Comparison of ENCODE assay signal across 8 cellular contexts in the genomic region with DNA sequence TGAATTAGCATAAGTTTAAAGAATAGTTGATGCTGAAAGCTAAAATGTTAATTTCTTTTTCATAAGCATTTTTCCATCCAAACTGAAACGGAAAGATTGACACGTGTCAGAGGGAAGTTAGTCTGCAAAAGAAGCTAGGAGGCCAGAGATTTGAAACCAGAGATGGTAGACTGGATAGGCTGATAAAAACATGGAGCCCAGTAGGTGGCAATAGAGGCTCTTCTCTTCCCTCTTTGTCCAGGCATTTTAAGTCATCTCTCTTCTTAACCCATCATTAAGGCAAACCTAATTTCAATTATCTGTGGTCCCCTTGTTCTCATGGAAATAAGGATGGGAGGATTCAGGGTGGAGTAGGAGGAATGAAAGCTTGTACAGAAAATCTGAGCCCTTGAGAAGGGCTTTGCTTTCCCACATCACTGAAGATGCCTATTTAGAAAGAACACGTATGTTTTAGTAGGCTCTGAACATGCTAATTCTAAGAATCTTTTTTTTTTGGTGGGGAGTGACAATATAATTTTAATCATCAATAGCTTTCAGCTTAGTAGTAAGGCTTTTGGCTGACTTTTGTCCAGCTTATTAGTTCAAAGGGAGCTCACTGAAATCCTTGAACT.
DNase-seq lines count a peak whose midpoint lies in the region; ATAC-seq, FAIRE-seq and TF ChIP-seq lines count a peak whose summit lies in the region.

No MANE protein-coding gene starts in this region.

- H3K18ac ChIP-seq in H1 (ENCODE audit: extremely low read depth, low read length): no peak overlapping the region

- H3K4me2 ChIP-seq in OCI-LY1 (ENCODE audit: low read length): no peak overlapping the region
- H3K4me2 ChIP-seq in H1 (ENCODE audit: insufficient read depth in 1 of 2, low read depth in 2 of 2, low read length in 2 of 2): no peak overlapping the region

- no peaks in the 10 kb centered on the region for H3F3A ChIP-seq in OCI-LY1 (ENCODE audit: insufficient read depth, low read length)

- no peaks in the 10 kb centered on the region for H3K9me3 Mint-ChIP-seq in Calu3 (ENCODE audit: low read depth, unreplicated experiment)
- H3K9me3 Mint-ChIP-seq in nephron: no peaks in the 10 kb centered on the region
- no peaks in the 10 kb centered on the region for H3K9me3 Mint-ChIP-seq in activated CD8-positive, alpha-beta T cell treated with anti-CD3 and anti-CD28 coated beads, Interleukin-2, amount 10 ng/mL, durations not matched to agents 7 days and 5 days (ENCODE audit: insufficient read depth)

- H3K36me3 ChIP-seq in OCI-LY1 (ENCODE audit: insufficient read depth, low read length) (no peaks in the 10 kb centered on the region), H1 (ENCODE audit: control insufficient read depth in 2 of 4, insufficient read depth in 4 of 4, low read length in 3 of 4) (no peaks in the 10 kb centered on the region)

- H3K27me3 Mint-ChIP-seq in Calu3 (ENCODE audit: unreplicated experiment) (peaks cover 23% of the 10 kb centered on the region), nephron (ENCODE audit: low read depth) (peaks cover 6% of the 10 kb centered on the region)
- peaks cover 4% of the 10 kb centered on the region for H3K27me3 Mint-ChIP-seq in activated CD8-positive, alpha-beta T cell treated with anti-CD3 and anti-CD28 coated beads, Interleukin-2, amount 10 ng/mL, durations not matched to agents 7 days and 5 days (ENCODE audit: low read depth)

- H3K79me2 ChIP-seq in OCI-LY1 (ENCODE audit: insufficient read depth, low read length): no peaks in the 10 kb centered on the region
- H3K79me2 ChIP-seq in H1 (ENCODE audit: control insufficient read depth in 1 of 2, insufficient read depth in 2 of 2, low read length in 2 of 2): no peaks in the 10 kb centered on the region

- H3K9me3 ChIP-seq in OCI-LY1 (ENCODE audit: low read length): no peaks in the 10 kb centered on the region
- H3K9me3 ChIP-seq in H1 (ENCODE audit: insufficient read depth in 2 of 2, low read depth in 1 of 2, low read length in 1 of 2): no peaks in the 10 kb centered on the region

- H3K36me3 Mint-ChIP-seq in Calu3 (ENCODE audit: insufficient read depth, unreplicated experiment) (no peaks in the 10 kb centered on the region), nephron (ENCODE audit: low read depth) (no peaks in the 10 kb centered on the region)
- no peaks in the 10 kb centered on the region for H3K36me3 Mint-ChIP-seq in activated CD8-positive, alpha-beta T cell treated with anti-CD3 and anti-CD28 coated beads, Interleukin-2, amount 10 ng/mL, durations not matched to agents 7 days and 5 days (ENCODE audit: low read depth)

- no peaks in the 10 kb centered on the region for H3K79me1 ChIP-seq in H1 (ENCODE audit: low read depth, low read length)

- H3K4me3 ChIP-seq in OCI-LY1 (ENCODE audit: low read depth, low read length, poor library complexity, severe bottlenecking) (no peak overlapping the region), H1 (ENCODE audit: extremely low read depth in 1 of 4, insufficient read depth in 2 of 4, low read depth in 3 of 4, low read length in 4 of 4) (no peak overlapping the region)

- H3K4me3 Mint-ChIP-seq in Calu3 (ENCODE audit: low read depth, unreplicated experiment) (no peak overlapping the region), nephron (no peak overlapping the region)
- H3K4me3 Mint-ChIP-seq in activated CD8-positive, alpha-beta T cell treated with anti-CD3 and anti-CD28 coated beads, Interleukin-2, amount 10 ng/mL, durations not matched to agents 7 days and 5 days: no peak overlapping the region

- POLR2A ChIA-PET in H1 (lab: Charles Lee; ENCODE audit: partially characterized antibody): no interaction called here
- POLR2A ChIA-PET in activated CD8-positive, alpha-beta T cell treated with anti-CD3 and anti-CD28 coated beads, Interleukin-2, amount 10 ng/mL, durations not matched to agents 7 days and 5 days (lab: Charles Lee): no interaction called here

- H2AK5ac ChIP-seq in H1 (ENCODE audit: low read depth, low read length): no peak overlapping the region

- FAIRE-seq in HTR-8/SVneo (lab: Jason Lieb, UNC): no peak
- peak; percentile 74 for FAIRE-seq in H1 (lab: Jason Lieb, UNC)

- H2BK120ac ChIP-seq in H1 (replicated peaks; ENCODE audit: low read depth, low read length): no peak overlapping the region

- no peak for TF ChIP-seq EP300 in H1 (IDR thresholded peaks at IDR 0.05; ENCODE audit: borderline replicate concordance in 1 of 2, low read depth in 2 of 2, low read length in 2 of 2)

- no peak for TF ChIP-seq POLR2A in H1 (IDR thresholded peaks at IDR 0.05; ENCODE audit: control extremely low read depth in 1 of 2, low read depth in 2 of 2, low read length in 2 of 2)

- no peak overlapping the region for H2BK12ac ChIP-seq in H1 (ENCODE audit: low read depth, low read length)

- H3K56ac ChIP-seq in H1 (replicated peaks; ENCODE audit: insufficient read length, low read depth, low read length): no peak overlapping the region

- intact Hi-C loops in Calu3 (cut with micrococcal nuclease; ENCODE audit: unreplicated experiment): loop anchor here (1.0 to 10.0 kb wide), 2 partner anchors 219 to 509 kb away; no protein-coding TSS in a partner anchor

- no peak overlapping the region for H4K91ac ChIP-seq in H1 (replicated peaks; ENCODE audit: insufficient read length, low read length)

- H3K23me2 ChIP-seq in H1 (ENCODE audit: low read depth, low read length): no peaks in the 10 kb centered on the region

- TF ChIP-seq CTCF in Calu3 (IDR thresholded peaks at IDR 0.05; ENCODE audit: unreplicated experiment) (peak; percentile 62), OCI-LY1 (IDR thresholded peaks at IDR 0.05; ENCODE audit: low read length) (peak; percentile 58), H1 (IDR thresholded peaks at IDR 0.05; ENCODE audit: control extremely low read depth in 1 of 3, insufficient read depth in 1 of 3, low read depth in 1 of 3, low read length in 3 of 3) (peak in 2 of 3 experiments; percentile 71 to 77; a peak in 3 of 4 replicates), nephron (IDR thresholded peaks at IDR 0.05; ENCODE audit: unreplicated experiment in 3 of 3) (peak; percentile 65 to 80 (median 66))

- H4K5ac ChIP-seq in H1 (ENCODE audit: insufficient read length, low read depth, low read length): no peak overlapping the region

- H3K4me1 ChIP-seq in OCI-LY1 (ENCODE audit: insufficient read depth, low read length, severe bottlenecking): no peaks in the 10 kb centered on the region
- H3K4me1 ChIP-seq in H1 (replicated peaks in 1 of 4; ENCODE audit: control insufficient read depth in 3 of 4, insufficient read depth in 4 of 4, low read length in 3 of 4): no peaks in the 10 kb centered on the region

- H4K20me1 ChIP-seq in OCI-LY1 (ENCODE audit: insufficient read depth, low read length) (no peaks in the 10 kb centered on the region), H1 (replicated peaks in 1 of 2; ENCODE audit: control insufficient read depth in 1 of 2, insufficient read depth in 2 of 2, low read length in 2 of 2) (no peaks in the 10 kb centered on the region)

- H4K8ac ChIP-seq in H1 (ENCODE audit: extremely low read depth, insufficient read depth, low read length): no peak overlapping the region

- CTCF ChIA-PET in Calu3 (lab: Charles Lee): interaction anchor here (0.6 to 2.4 kb wide), 8 partner anchors 13 to 1172 kb away, joined by 3 to 12 read pairs (median 4); no protein-coding TSS in a partner anchor
- CTCF ChIA-PET in H1 (lab: Charles Lee; ENCODE audit: partially characterized antibody): interaction anchor here (0.8 to 10.7 kb wide), 47 partner anchors 8 to 798 kb away, joined by 3 to 221 read pairs (median 5); no protein-coding TSS in a partner anchor
- CTCF ChIA-PET in activated CD8-positive, alpha-beta T cell treated with anti-CD3 and anti-CD28 coated beads, Interleukin-2, amount 10 ng/mL, durations not matched to agents 7 days and 5 days (lab: Charles Lee): no interaction called here

- no peaks in the 10 kb centered on the region for H3K27me3 ChIP-seq in OCI-LY1 (ENCODE audit: insufficient read depth, low read length)
- H3K27me3 ChIP-seq in H1 (replicated peaks in 1 of 4; ENCODE audit: control insufficient read depth in 3 of 4, extremely low read depth in 1 of 4, insufficient read depth in 3 of 4, low read length in 3 of 4): no peaks in the 10 kb centered on the region

- no peak overlapping the region for H3K23ac ChIP-seq in H1 (ENCODE audit: insufficient read length)

- no peak overlapping the region for H3K27ac ChIP-seq in OCI-LY1 (ENCODE audit: low read depth, low read length, poor library complexity, severe bottlenecking)
- no peak overlapping the region for H3K27ac ChIP-seq in H1 (ENCODE audit: low read depth, low read length)

- H3K9me2 ChIP-seq in OCI-LY1 (ENCODE audit: low read depth, low read length): no peaks in the 10 kb centered on the region

- H2BK15ac ChIP-seq in H1 (ENCODE audit: low read length): no peak overlapping the region

- H2BK20ac ChIP-seq in H1 (ENCODE audit: low read length): no peak overlapping the region

- ATAC-seq in GM18517 (IDR thresholded peaks at IDR 0.05; ENCODE audit: unreplicated experiment): no peak
- ATAC-seq in activated CD8-positive, alpha-beta T cell treated with anti-CD3 and anti-CD28 coated beads, Interleukin-2, amount 10 ng/mL, durations not matched to agents 7 days and 5 days: no peak

- H2AFZ ChIP-seq in OCI-LY1 (ENCODE audit: low read length) (no peak overlapping the region), H1 (ENCODE audit: low read length) (no peak overlapping the region)

- H3K27ac Mint-ChIP-seq in Calu3 (ENCODE audit: unreplicated experiment) (no peak overlapping the region), nephron (peak overlapping the region in 2 of 3 experiments; percentile 51 to 53)
- no peak overlapping the region for H3K27ac Mint-ChIP-seq in activated CD8-positive, alpha-beta T cell treated with anti-CD3 and anti-CD28 coated beads, Interleukin-2, amount 10 ng/mL, durations not matched to agents 7 days and 5 days

- no peak overlapping the region for H2BK5ac ChIP-seq in H1 (ENCODE audit: low read depth, low read length)

- BruUV-seq in Calu3 (replicated peaks; lab: Mats Ljungman, UMichigan): no TSS peak

- H3K9ac ChIP-seq in OCI-LY1 (ENCODE audit: low read length) (no peak overlapping the region), H1 (replicated peaks in 1 of 4; ENCODE audit: extremely low read depth in 1 of 4, low read depth in 3 of 4, low read length in 3 of 4) (no peak overlapping the region)

- H3K4me1 Mint-ChIP-seq in Calu3 (ENCODE audit: low read depth, unreplicated experiment): no peaks in the 10 kb centered on the region
- H3K4me1 Mint-ChIP-seq in nephron: peaks cover 37% of the 10 kb centered on the region
- no peaks in the 10 kb centered on the region for H3K4me1 Mint-ChIP-seq in activated CD8-positive, alpha-beta T cell treated with anti-CD3 and anti-CD28 coated beads, Interleukin-2, amount 10 ng/mL, durations not matched to agents 7 days and 5 days (ENCODE audit: low read depth)

- 47% methylated on average over 3 of the region's 3 CpGs; no CpG with 5 or more reads in 1 of the 2 experiments for WGBS in H1 (ENCODE audit: extremely low coverage in 1 of 2, insufficient coverage in 1 of 2, insufficient read length in 1 of 2, insufficient replicate concordance in 2 of 2, low coverage in 1 of 2, low lambda C conversion rate in 2 of 2, missing lambda C conversion rate in 1 of 2), 2 experiments

- peak; percentile 90 to 95 for TF ChIP-seq RAD21 in H1 (IDR thresholded peaks at IDR 0.05 in 1 of 2, conservative IDR thresholded peaks at IDR 0.05 in 1 of 2; ENCODE audit: low read depth in 2 of 2, low read length in 2 of 2)

- DNase-seq in Calu3: peak; percentile 50
- peak; percentile 18 for DNase-seq in HTR-8/SVneo (ENCODE audit: insufficient read length, low spot score)
- DNase-seq in H1 (ENCODE audit: low read depth in 1 of 2, low spot score in 2 of 2): peak in 1 of 2 experiments; percentile 51
- no peak for DNase-seq in stimulated activated naive CD4-positive, alpha-beta T cell treated with Interleukin-2 at 50 U/mL for 16 hours (lab: John Stamatoyannopoulos, UW)
- no peak for DNase-seq in activated CD8-positive, alpha-beta T cell treated with anti-CD3 and anti-CD28 coated beads, Interleukin-2, amount 10 ng/mL, durations not matched to agents 7 days and 5 days

- no peak overlapping the region for H3K14ac ChIP-seq in H1 (ENCODE audit: insufficient read length)

- no peak overlapping the region for H3K4ac ChIP-seq in H1 (replicated peaks; ENCODE audit: insufficient read length, low read depth, low read length)

Comparison
In these comparisons a context has a peak if more than half of its experiments do, and no peak if none do; other contexts are left out.
1. DNase-seq: peak in Calu3 (single experiment) and HTR-8/SVneo (single experiment); none in stimulated activated naive CD4-positive, alpha-beta T cell treated with Interleukin-2 at 50 U/mL for 16 hours (single experiment) and activated CD8-positive, alpha-beta T cell treated with anti-CD3 and anti-CD28 coated beads, Interleukin-2, amount 10 ng/mL, durations not matched to agents 7 days and 5 days (single experiment).
2. H3K27ac Mint-ChIP-seq: peak in nephron (2 of 3); none in Calu3 (single experiment) and activated CD8-positive, alpha-beta T cell treated with anti-CD3 and anti-CD28 coated beads, Interleukin-2, amount 10 ng/mL, durations not matched to agents 7 days and 5 days (single experiment).
3. Peak in every context shown above with its lines, with median percentiles within 50 percentile points of each other: CTCF ChIP-seq.